In the genomic region with DNA sequence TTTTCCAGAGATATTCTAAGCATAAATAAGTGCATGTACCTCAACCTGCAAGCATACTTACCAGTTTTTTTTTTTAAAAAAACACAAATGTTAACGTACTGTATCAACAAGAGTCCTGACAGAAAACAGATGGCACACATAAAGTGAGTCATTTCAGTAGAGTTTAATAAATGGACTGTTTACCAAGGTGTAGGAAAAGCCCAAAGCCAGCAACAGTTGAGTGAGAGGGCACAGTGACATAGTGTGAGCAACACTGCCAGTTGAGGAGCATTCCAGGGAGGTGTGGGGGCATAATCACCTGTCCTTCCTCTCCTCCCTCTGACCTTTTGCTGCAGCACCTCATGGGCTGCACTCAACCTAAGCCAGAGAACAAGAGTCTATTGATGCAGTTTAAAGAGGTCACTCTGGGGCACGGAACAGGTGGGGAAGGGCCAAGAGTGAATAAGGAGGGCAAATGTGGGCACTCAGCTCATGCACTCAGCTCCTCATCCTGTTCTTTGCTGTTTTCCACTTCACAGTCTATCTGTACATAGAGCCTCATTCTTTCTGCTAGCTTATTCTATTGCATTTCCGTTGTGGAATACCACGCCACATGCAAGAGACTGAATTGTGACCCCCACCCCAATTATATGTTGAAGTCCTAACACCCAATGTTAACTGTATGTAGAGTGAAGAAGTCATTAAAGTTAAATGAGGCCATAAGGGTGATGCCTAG, we compare ENCODE assay signal across 1 cellular context.
TF ChIP-seq lines count a peak whose summit lies in the region.

No MANE protein-coding gene starts in this region.

TF ChIP-seq in GM12878, 131 proteins besides CTCF, POLR2A, EP300 and RAD21:
- TF ChIP-seq PAX5 (IDR thresholded peaks at IDR 0.05; ENCODE audit: borderline replicate concordance, low read depth, low read length) (no peak), ZNF274 (IDR thresholded peaks at IDR 0.05; ENCODE audit: insufficient read depth, insufficient read length) (no peak), PAX8 (IDR thresholded peaks at IDR 0.05) (no peak)
